Comparison of ENCODE assay signal across 8 cellular contexts in genomic region chr2:30217644-30218361, GRCh38. TPM values are rescaled to one million over a fixed set of nuclear protein-coding genes. Genes with fewer than 3 reads are reported as not detected.
A peak's percentile ranks its signal among the peaks of the same experiment; 100 is the strongest.
DNase-seq lines count a peak whose midpoint lies in the region; ATAC-seq, FAIRE-seq and TF ChIP-seq lines count a peak whose summit lies in the region.

No MANE protein-coding gene starts in this region.

- intact Hi-C loops in activated CD4-positive, alpha-beta memory T cell treated with anti-CD3 and anti-CD28 coated beads for 36 hours (cut with micrococcal nuclease), result loop anchor here (1.0 kb wide), 1 partner anchor 8 kb away; no protein-coding TSS in a partner anchor
- intact Hi-C loops in activated CD4-positive, alpha-beta T cell treated with anti-CD3 and anti-CD28 coated beads, Interleukin-2, amount 10 ng/mL, durations not matched to agents 24 days and 14 days (cut with micrococcal nuclease), result no loop called here

- H3K4me3 Mint-ChIP-seq in activated CD4-positive, alpha-beta memory T cell treated with anti-CD3 and anti-CD28 coated beads for 36 hours, result no peak overlapping the region
- no peak overlapping the region for H3K4me3 Mint-ChIP-seq in activated CD4-positive, alpha-beta memory T cell treated with anti-CD3 and anti-CD28 coated beads, Interleukin-2, amount 10 ng/mL, durations not matched to agents 7 days and 5 days
- H3K4me3 Mint-ChIP-seq in type B pancreatic cell, result peak overlapping the region; percentile 53
- H3K4me3 Mint-ChIP-seq in activated CD4-positive, alpha-beta T cell treated with anti-CD3 and anti-CD28 coated beads, Interleukin-2, amount 10 ng/mL, durations not matched to agents 24 days and 14 days, result no peak overlapping the region

- H3K9me3 Mint-ChIP-seq in activated CD4-positive, alpha-beta memory T cell treated with anti-CD3 and anti-CD28 coated beads for 36 hours, result no peaks in the 10 kb centered on the region
- no peaks in the 10 kb centered on the region for H3K9me3 Mint-ChIP-seq in activated CD4-positive, alpha-beta memory T cell treated with anti-CD3 and anti-CD28 coated beads, Interleukin-2, amount 10 ng/mL, durations not matched to agents 7 days and 5 days
- no peaks in the 10 kb centered on the region for H3K9me3 Mint-ChIP-seq in type B pancreatic cell
- no peaks in the 10 kb centered on the region for H3K9me3 Mint-ChIP-seq in activated CD4-positive, alpha-beta T cell treated with anti-CD3 and anti-CD28 coated beads, Interleukin-2, amount 10 ng/mL, durations not matched to agents 24 days and 14 days

- H3K4me1 Mint-ChIP-seq in activated CD4-positive, alpha-beta memory T cell treated with anti-CD3 and anti-CD28 coated beads for 36 hours (ENCODE audit: low read depth), result peaks cover 36% of the 10 kb centered on the region
- peaks cover 10% of the 10 kb centered on the region for H3K4me1 Mint-ChIP-seq in activated CD4-positive, alpha-beta memory T cell treated with anti-CD3 and anti-CD28 coated beads, Interleukin-2, amount 10 ng/mL, durations not matched to agents 7 days and 5 days
- peaks cover 28% of the 10 kb centered on the region for H3K4me1 Mint-ChIP-seq in type B pancreatic cell (ENCODE audit: unreplicated experiment)
- peaks cover 20% of the 10 kb centered on the region for H3K4me1 Mint-ChIP-seq in activated CD4-positive, alpha-beta T cell treated with anti-CD3 and anti-CD28 coated beads, Interleukin-2, amount 10 ng/mL, durations not matched to agents 24 days and 14 days

- CTCF ChIA-PET in activated CD4-positive, alpha-beta memory T cell treated with anti-CD3 and anti-CD28 coated beads for 36 hours (lab: Charles Lee), result interaction anchor here (1.1 to 3.3 kb wide), 6 partner anchors 9 to 493 kb away, joined by 3 to 16 read pairs (median 8); no protein-coding TSS in a partner anchor
- CTCF ChIA-PET in activated CD4-positive, alpha-beta memory T cell treated with anti-CD3 and anti-CD28 coated beads, Interleukin-2, amount 10 ng/mL, durations not matched to agents 7 days and 5 days (lab: Charles Lee), result interaction anchor here (1.5 kb wide), 1 partner anchor 53 kb away, joined by 5 read pairs; no protein-coding TSS in a partner anchor

- no peak for ATAC-seq in GM18909 (IDR thresholded peaks at IDR 0.05; ENCODE audit: poor library complexity, unreplicated experiment)
- no peak for ATAC-seq in GM19023 (IDR thresholded peaks at IDR 0.05; ENCODE audit: unreplicated experiment)

- H3K27me3 Mint-ChIP-seq in activated CD4-positive, alpha-beta memory T cell treated with anti-CD3 and anti-CD28 coated beads for 36 hours, result no peaks in the 10 kb centered on the region
- H3K27me3 Mint-ChIP-seq in activated CD4-positive, alpha-beta memory T cell treated with anti-CD3 and anti-CD28 coated beads, Interleukin-2, amount 10 ng/mL, durations not matched to agents 7 days and 5 days, result no peaks in the 10 kb centered on the region
- H3K27me3 Mint-ChIP-seq in type B pancreatic cell, result peaks cover 4% of the 10 kb centered on the region
- H3K27me3 Mint-ChIP-seq in activated CD4-positive, alpha-beta T cell treated with anti-CD3 and anti-CD28 coated beads, Interleukin-2, amount 10 ng/mL, durations not matched to agents 24 days and 14 days, result peaks cover 1% of the 10 kb centered on the region

- DNase-seq in activated CD4-positive, alpha-beta memory T cell treated with anti-CD3 and anti-CD28 coated beads for 36 hours, result peak; percentile 43
- DNase-seq in activated CD4-positive, alpha-beta memory T cell treated with anti-CD3 and anti-CD28 coated beads, Interleukin-2, amount 10 ng/mL, durations not matched to agents 7 days and 5 days, result no peak
- peak; percentile 84 for DNase-seq in NCI-H774 (lab: John Stamatoyannopoulos, UW)
- DNase-seq in type B pancreatic cell (ENCODE audit: extremely low spot score, unreplicated experiment), result no peak
- no peak for DNase-seq in activated CD4-positive, alpha-beta T cell treated with anti-CD3 and anti-CD28 coated beads, Interleukin-2, amount 10 ng/mL, durations not matched to agents 24 days and 14 days

- FAIRE-seq in islet of Langerhans (lab: Jason Lieb, UNC), result peak; percentile 38

- H3K27ac Mint-ChIP-seq in activated CD4-positive, alpha-beta memory T cell treated with anti-CD3 and anti-CD28 coated beads for 36 hours, result no peak overlapping the region
- H3K27ac Mint-ChIP-seq in activated CD4-positive, alpha-beta memory T cell treated with anti-CD3 and anti-CD28 coated beads, Interleukin-2, amount 10 ng/mL, durations not matched to agents 7 days and 5 days, result no peak overlapping the region
- H3K27ac Mint-ChIP-seq in type B pancreatic cell, result peak overlapping the region; percentile 74
- no peak overlapping the region for H3K27ac Mint-ChIP-seq in activated CD4-positive, alpha-beta T cell treated with anti-CD3 and anti-CD28 coated beads, Interleukin-2, amount 10 ng/mL, durations not matched to agents 24 days and 14 days

- POLR2A ChIA-PET in activated CD4-positive, alpha-beta memory T cell treated with anti-CD3 and anti-CD28 coated beads for 36 hours (lab: Charles Lee), result no interaction called here
- POLR2A ChIA-PET in activated CD4-positive, alpha-beta memory T cell treated with anti-CD3 and anti-CD28 coated beads, Interleukin-2, amount 10 ng/mL, durations not matched to agents 7 days and 5 days (lab: Charles Lee), result interaction anchor here (1.0 kb wide), 1 partner anchor 23 kb away, joined by 4 read pairs; no protein-coding TSS in a partner anchor

- no peaks in the 10 kb centered on the region for H3K36me3 Mint-ChIP-seq in activated CD4-positive, alpha-beta memory T cell treated with anti-CD3 and anti-CD28 coated beads for 36 hours
- no peaks in the 10 kb centered on the region for H3K36me3 Mint-ChIP-seq in activated CD4-positive, alpha-beta memory T cell treated with anti-CD3 and anti-CD28 coated beads, Interleukin-2, amount 10 ng/mL, durations not matched to agents 7 days and 5 days (ENCODE audit: low read depth)
- H3K36me3 Mint-ChIP-seq in type B pancreatic cell, result no peaks in the 10 kb centered on the region
- no peaks in the 10 kb centered on the region for H3K36me3 Mint-ChIP-seq in activated CD4-positive, alpha-beta T cell treated with anti-CD3 and anti-CD28 coated beads, Interleukin-2, amount 10 ng/mL, durations not matched to agents 24 days and 14 days (ENCODE audit: low read depth)

- no peak for TF ChIP-seq CTCF in type B pancreatic cell (conservative IDR thresholded peaks at IDR 0.05)

RNA-seq across cellular contexts. Expression of gene LBH, which starts 13.5 kb away (rescaled TPM):
- 100 to 1,000 TPM; 109 to 112 TPM for total RNA-seq in activated CD4-positive, alpha-beta memory T cell treated with anti-CD3 and anti-CD28 coated beads for 36 hours
- 100 to 1,000 TPM; 105 to 110 TPM for total RNA-seq in activated CD4-positive, alpha-beta memory T cell treated with anti-CD3 and anti-CD28 coated beads, Interleukin-2, amount 10 ng/mL, durations not matched to agents 7 days and 5 days
- total RNA-seq in type B pancreatic cell (ENCODE audit: low replicate concordance), result 78.5 and 116 TPM in 2 replicates
- total RNA-seq in activated CD4-positive, alpha-beta T cell treated with anti-CD3 and anti-CD28 coated beads, Interleukin-2, amount 10 ng/mL, durations not matched to agents 24 days and 14 days, result 176 and 184 TPM in 2 replicates

Comparison
In these comparisons a context has a peak if more than half of its experiments do, and no peak if none do; other contexts are left out.
1. DNase-seq: peak in activated CD4-positive, alpha-beta memory T cell treated with anti-CD3 and anti-CD28 coated beads for 36 hours (single experiment) and NCI-H774 (single experiment); none in activated CD4-positive, alpha-beta memory T cell treated with anti-CD3 and anti-CD28 coated beads, Interleukin-2, amount 10 ng/mL, durations not matched to agents 7 days and 5 days (single experiment), type B pancreatic cell (single experiment) and activated CD4-positive, alpha-beta T cell treated with anti-CD3 and anti-CD28 coated beads, Interleukin-2, amount 10 ng/mL, durations not matched to agents 24 days and 14 days (single experiment).